In genomic region chr16:87854907-87855683, GRCh38 we compare ENCODE assay signal across 8 cellular contexts. TPM values are rescaled to one million over a fixed set of nuclear protein-coding genes. Genes with fewer than 3 reads are reported as not detected.
DNase-seq lines count a peak whose midpoint lies in the region; ATAC-seq and TF ChIP-seq lines count a peak whose summit lies in the region.

No MANE protein-coding gene starts in this region.

- H3K27me3 Mint-ChIP-seq in CD4-positive, alpha-beta memory T cell = no peaks in the 10 kb centered on the region

- POLR2A ChIA-PET in CD4-positive, alpha-beta memory T cell (lab: Charles Lee; ENCODE audit: partially characterized antibody) = interaction anchor here (3.8 kb wide), 1 partner anchor 13 kb away, joined by 85 read pairs; the partner anchor contains the start of gene SLC7A5
- POLR2A ChIA-PET in Panc1 (lab: Charles Lee) = no interaction called here

- no peaks in the 10 kb centered on the region for H3K9me3 Mint-ChIP-seq in CD4-positive, alpha-beta memory T cell

- peaks cover 51% of the 10 kb centered on the region for H3K4me1 ChIP-seq in CD4-positive, alpha-beta memory T cell (ENCODE audit: insufficient read depth, low read length)
- H3K4me1 ChIP-seq in Panc1 (ENCODE audit: control insufficient read depth, insufficient read depth, low read length) (peaks cover 65% of the 10 kb centered on the region), psoas muscle (peaks cover 63% of the 10 kb centered on the region)
- H3K4me1 ChIP-seq in effector memory CD4-positive, alpha-beta T cell (ENCODE audit: control insufficient read depth, insufficient read depth, low read length, poor library complexity, severe bottlenecking) = peaks cover 30% of the 10 kb centered on the region

- DNase-seq in CD4-positive, alpha-beta memory T cell = no peak
- DNase-seq in Panc1 (ENCODE audit: low read depth, low spot score) (no peak), psoas muscle (no peak), NCI-H69 (lab: John Stamatoyannopoulos, UW) (no peak), epidermal melanocyte (ENCODE audit: insufficient read length, low spot score) (no peak)
- DNase-seq in effector memory CD4-positive, alpha-beta T cell = no peak
- no peak for DNase-seq in stimulated activated CD4-positive, alpha-beta T cell treated with anti-CD3 and anti-CD28 coated beads, Interleukin-4, amount 100 ng/mL, for 4 hours

- peaks cover 11 to 71% (median 33%) of the 10 kb centered on the region in 4 donors for H3K4me1 Mint-ChIP-seq in CD4-positive, alpha-beta memory T cell

- no peak overlapping the region for H3K4me3 ChIP-seq in CD4-positive, alpha-beta memory T cell (ENCODE audit: low read length in 2 of 2)
- H3K4me3 ChIP-seq in Panc1 (ENCODE audit: low read depth in 2 of 2, low read length in 2 of 2) = no peak overlapping the region
- H3K4me3 ChIP-seq in effector memory CD4-positive, alpha-beta T cell (ENCODE audit: insufficient read depth, low read depth, low read length, poor library complexity, severe bottlenecking) = no peak overlapping the region
- H3K4me3 ChIP-seq in psoas muscle = peak overlapping the region; percentile 69

- no peak for ATAC-seq in Panc1
- ATAC-seq in psoas muscle = no peak
- no peak for ATAC-seq in GM18909 (IDR thresholded peaks at IDR 0.05; ENCODE audit: poor library complexity, unreplicated experiment)

- H3K36me3 Mint-ChIP-seq in CD4-positive, alpha-beta memory T cell = peaks cover 0 to 13% of the 10 kb centered on the region in 2 donors

- WGBS in psoas muscle, 3 donors = 58 to 85% (median 63%) methylated on average over 22 of the region's 22 CpGs

- no peaks in the 10 kb centered on the region for H3K9me3 ChIP-seq in CD4-positive, alpha-beta memory T cell (ENCODE audit: control insufficient read depth in 1 of 2, low read length in 2 of 2)
- H3K9me3 ChIP-seq in Panc1 (ENCODE audit: control insufficient read depth, insufficient read depth, low read depth, low read length) = no peaks in the 10 kb centered on the region
- no peaks in the 10 kb centered on the region for H3K9me3 ChIP-seq in effector memory CD4-positive, alpha-beta T cell (ENCODE audit: control insufficient read depth, low read length)
- no peaks in the 10 kb centered on the region for H3K9me3 ChIP-seq in psoas muscle

- BruUV-seq in Panc1 (replicated peaks; lab: Mats Ljungman, UMichigan) = no TSS peak

- H3K4me3 Mint-ChIP-seq in CD4-positive, alpha-beta memory T cell = peak overlapping the region in 6 of 8 donors; percentile 11 to 77 (median 58)

- H3K36me3 ChIP-seq in CD4-positive, alpha-beta memory T cell (ENCODE audit: insufficient read depth, low read length) = peaks cover 8% of the 10 kb centered on the region
- H3K36me3 ChIP-seq in Panc1 (ENCODE audit: control insufficient read depth, insufficient read depth, low read length) (peaks cover 4% of the 10 kb centered on the region), psoas muscle (ENCODE audit: insufficient read depth in 1 of 2, low read depth in 1 of 2) (peaks cover 0 to 16% of the 10 kb centered on the region in 2 donors)
- H3K36me3 ChIP-seq in effector memory CD4-positive, alpha-beta T cell (ENCODE audit: control insufficient read depth, insufficient read depth, low read length) = peaks cover 12% of the 10 kb centered on the region

- intact Hi-C loops in CD4-positive, alpha-beta memory T cell (cut with micrococcal nuclease) = no loop called here
- intact Hi-C loops in Panc1 (cut with micrococcal nuclease; ENCODE audit: unreplicated experiment) = no loop called here
- intact Hi-C loops in psoas muscle (cut with DNase I) = loop anchor here in 1 of 2 donors (10.0 kb wide), 1 partner anchor 50 kb away; no protein-coding TSS in a partner anchor

- H3K27ac Mint-ChIP-seq in CD4-positive, alpha-beta memory T cell = peak overlapping the region; percentile 64 to 89 (median 80)

- TF ChIP-seq CTCF in Panc1 (IDR thresholded peaks at IDR 0.05) = no peak
- no peak for TF ChIP-seq CTCF in psoas muscle (IDR thresholded peaks at IDR 0.05)

- CTCF ChIA-PET in CD4-positive, alpha-beta memory T cell (lab: Charles Lee; ENCODE audit: partially characterized antibody) = interaction anchor here (1.0 to 1.5 kb wide), 3 partner anchors 10 to 76 kb away, joined by 3 to 11 read pairs (median 4); no protein-coding TSS in a partner anchor
- CTCF ChIA-PET in Panc1 (lab: Charles Lee) = no interaction called here

- peak overlapping the region; percentile 53 for H3K27ac ChIP-seq in CD4-positive, alpha-beta memory T cell (ENCODE audit: low read depth, low read length)
- H3K27ac ChIP-seq in Panc1 (ENCODE audit: low read length) (peak overlapping the region; percentile 71), psoas muscle (peak overlapping the region; percentile 96)
- peak overlapping the region; percentile 53 for H3K27ac ChIP-seq in effector memory CD4-positive, alpha-beta T cell (ENCODE audit: insufficient read depth, low read length, poor library complexity, severe bottlenecking)

- no peaks in the 10 kb centered on the region for H3K27me3 ChIP-seq in CD4-positive, alpha-beta memory T cell (ENCODE audit: insufficient read depth, low read length)
- H3K27me3 ChIP-seq in Panc1 (ENCODE audit: control insufficient read depth, insufficient read depth, low read length) (no peaks in the 10 kb centered on the region), psoas muscle (ENCODE audit: insufficient read depth in 3 of 3, low read length in 2 of 3) (no peaks in the 10 kb centered on the region)
- H3K27me3 ChIP-seq in effector memory CD4-positive, alpha-beta T cell (replicated peaks; ENCODE audit: control insufficient read depth, insufficient read depth, low read length, poor library complexity, severe bottlenecking) = no peaks in the 10 kb centered on the region

- in situ Hi-C loops in Panc1 (cut with HindIII; ENCODE audit: low pct_unique_long_range_greater_than_20kb, low sequenced_read_pairs) = no loop called here

RNA-seq across cellular contexts. Expression of gene SLC7A5, which starts 14.2 kb away (rescaled TPM):
- 10 to 100 TPM; 12.0 to 13.5 TPM for total RNA-seq in CD4-positive, alpha-beta memory T cell
- polyA plus RNA-seq in CD4-positive, alpha-beta memory T cell = 1 to 10 TPM; 3.5 to 6.4 TPM
- total RNA-seq in Panc1 (2021; ENCODE audit: unreplicated experiment) = 231 TPM
- 265 TPM for polyA plus RNA-seq in Panc1 (2012; ENCODE audit: insufficient read length)
- 10 to 100 TPM in 3 of 4 donors, 1 to 10 TPM in 1; 9.8 to 63.6 (median 28.3) TPM for total RNA-seq in psoas muscle
- 10 to 100 TPM; 16.4 to 28.6 (median 20.2) TPM for polyA plus RNA-seq in psoas muscle
